ENCODE assay signal across 1 cellular context in genomic region chrX:109534933-109535332, GRCh38.
TF ChIP-seq lines count a peak whose summit lies in the region.

No MANE protein-coding gene starts in this region.

TF ChIP-seq in HepG2, 621 proteins besides CTCF, POLR2A, EP300 and RAD21 (continued from another document):
- TF ChIP-seq TRIM22 (IDR thresholded peaks at IDR 0.05): no peak
